23 cellular contexts compared by ENCODE assay signal in the genomic region with DNA sequence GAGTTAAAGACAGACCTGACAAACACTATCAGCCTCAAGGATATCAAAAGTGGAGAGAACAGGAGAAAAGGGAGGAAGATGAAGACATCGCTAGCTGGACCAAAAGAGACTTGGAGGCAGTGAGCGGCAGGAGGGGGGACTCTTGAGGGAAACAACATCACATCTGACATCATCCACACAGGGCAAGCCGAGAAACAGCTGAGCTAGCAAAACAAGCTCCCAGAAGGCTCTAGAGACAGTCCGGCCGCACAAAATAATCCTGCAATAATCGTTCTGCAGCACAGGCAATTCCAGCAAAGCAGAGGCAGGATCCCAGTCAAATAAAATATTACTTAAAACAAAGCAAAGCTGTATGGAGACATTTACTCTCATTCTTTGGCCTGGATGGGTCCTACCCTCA.
"Had no signal": no experiment of that assay in that cellular context is flagged by ENCODE, and none has a peak within 500 bp of the region (broad histone marks: within the 10 kb centered on the region; RNA-seq: fewer than 3 reads in every experiment).

No MANE protein-coding gene starts in this region.

- H3K9ac ChIP-seq: SK-N-SH had no signal

- H3K27me3 ChIP-seq: MG63 had no signal

- H3K4me3 ChIP-seq: MG63 had no signal

- H3K27ac ChIP-seq: RWPE1 had no signal

- DNase-seq: Karpas-422, KG1, NCI-H1092, NCI-H1105 treated with DMSO at 0.1 percent for 48 hours, NCI-H1417 treated with DMSO at 0.1 percent for 48 hours, NCI-H146, NCI-H1694 treated with DMSO at 0.1 percent for 48 hours, NCI-H1930, NCI-H2081, NCI-H2107, NCI-H2227 treated with DMSO at 0.1 percent for 48 hours, NCI-H446, NCI-H510A, NCI-H524 treated with DMSO at 0.1 percent for 48 hours, NCI-H69, NCI-H774, PC-3, SHP77, SK-N-SH, T-helper 1 cell had no signal

- H3K9me2 ChIP-seq: SK-N-SH had no signal

- H3K4me2 ChIP-seq: SK-N-SH had no signal

- H3K9me3 ChIP-seq: MG63, SK-N-SH had no signal

- H3K36me3 ChIP-seq: MG63 had no signal

- ATAC-seq: Panc1, PC-3 had no signal
